ENCODE assay signal across 10 cellular contexts in the genomic region with DNA sequence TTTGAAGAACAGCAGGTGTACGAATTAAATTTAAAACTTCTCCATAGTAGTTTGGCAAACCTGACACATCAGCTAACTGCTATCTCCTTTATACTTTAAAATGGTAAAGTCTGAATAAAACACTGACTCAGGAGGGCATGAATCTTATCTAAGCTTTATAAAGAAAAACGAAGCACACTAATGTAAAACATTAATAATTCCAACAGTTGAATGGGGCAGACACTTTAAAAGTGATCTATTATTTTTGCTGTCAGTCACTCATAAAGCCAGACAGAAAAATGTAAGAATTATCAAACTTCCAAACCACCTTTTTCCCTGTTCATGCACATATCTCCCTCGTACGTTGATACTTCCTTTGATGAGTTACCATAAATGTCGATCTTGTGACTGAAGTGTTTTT. TPM values are rescaled to one million over a fixed set of nuclear protein-coding genes. Genes with fewer than 3 reads are reported as not detected.
DNase-seq lines count a peak whose midpoint lies in the region; ATAC-seq, FAIRE-seq and TF ChIP-seq lines count a peak whose summit lies in the region.
"Had no signal": no experiment of that assay in that cellular context is flagged by ENCODE, and none has a peak within 500 bp of the region (broad histone marks: within the 10 kb centered on the region; RNA-seq: fewer than 3 reads in every experiment).

No MANE protein-coding gene starts in this region.

- FAIRE-seq in D721Med (lab: Jason Lieb, UNC): no peak
- FAIRE-seq: A204.1 had no signal

- peak overlapping the region; percentile 97 for H3K4me3 ChIP-seq in iPS-15b (ENCODE audit: low read depth, low read length)

- peak overlapping the region; percentile 97 for H3K4me3 Mint-ChIP-seq in T-helper 1 cell treated with Interleukin-12 subunit alpha and Interleukin-12 subunit beta and Interleukin-4 antibody, amounts not matched to agents 30 μg/mL and 1 μg/mL, for 36 hours
- H3K4me3 Mint-ChIP-seq in activated CD8-positive, alpha-beta T cell treated with anti-CD3 and anti-CD28 coated beads, Interleukin-2, amount 10 ng/mL, durations not matched to agents 7 days and 5 days: peak overlapping the region; percentile 93
- H3K4me3 Mint-ChIP-seq in stimulated activated memory B cell treated with anti-CD40 and anti-IgM and Interleukin-4, amounts not matched to agents 10 μg/mL and 1 μg/mL and 100 μg/mL, for 72 hours: peak overlapping the region; percentile 34

- no peaks in the 10 kb centered on the region for H3K27me3 Mint-ChIP-seq in T-helper 1 cell treated with Interleukin-12 subunit alpha and Interleukin-12 subunit beta and Interleukin-4 antibody, amounts not matched to agents 30 μg/mL and 1 μg/mL, for 36 hours (ENCODE audit: low read depth)
- H3K27me3 Mint-ChIP-seq in activated CD8-positive, alpha-beta T cell treated with anti-CD3 and anti-CD28 coated beads, Interleukin-2, amount 10 ng/mL, durations not matched to agents 7 days and 5 days (ENCODE audit: low read depth): no peaks in the 10 kb centered on the region
- H3K27me3 Mint-ChIP-seq in stimulated activated memory B cell treated with anti-CD40 and anti-IgM and Interleukin-4, amounts not matched to agents 10 μg/mL and 1 μg/mL and 100 μg/mL, for 72 hours: no peaks in the 10 kb centered on the region

- peaks cover 7% of the 10 kb centered on the region for H3K4me1 ChIP-seq in iPS-15b (ENCODE audit: control insufficient read depth, insufficient read depth, low read length)

- no peak overlapping the region for H3K9ac ChIP-seq in iPS-15b (ENCODE audit: low read depth, low read length)

- CTCF ChIA-PET in activated CD8-positive, alpha-beta T cell treated with anti-CD3 and anti-CD28 coated beads, Interleukin-2, amount 10 ng/mL, durations not matched to agents 7 days and 5 days (lab: Charles Lee): interaction anchor here (1.1 to 1.5 kb wide), 2 partner anchors 38 to 197 kb away, joined by 3 to 6 read pairs; no protein-coding TSS in a partner anchor

- no peak for ATAC-seq in activated CD8-positive, alpha-beta T cell treated with anti-CD3 and anti-CD28 coated beads, Interleukin-2, amount 10 ng/mL, durations not matched to agents 7 days and 5 days
- no peak for ATAC-seq in stimulated activated memory B cell treated with anti-CD40 and anti-IgM and Interleukin-4, amounts not matched to agents 10 μg/mL and 1 μg/mL and 100 μg/mL, for 72 hours
- ATAC-seq in HG03108 (IDR thresholded peaks at IDR 0.05; ENCODE audit: unreplicated experiment): no peak

- POLR2A ChIA-PET in activated CD8-positive, alpha-beta T cell treated with anti-CD3 and anti-CD28 coated beads, Interleukin-2, amount 10 ng/mL, durations not matched to agents 7 days and 5 days (lab: Charles Lee): interaction anchor here (1.2 kb wide), 1 partner anchor 37 kb away, joined by 4 read pairs; no protein-coding TSS in a partner anchor

- H3K9me3 ChIP-seq in iPS-15b (ENCODE audit: control insufficient read depth, insufficient read depth, low read length): no peaks in the 10 kb centered on the region

- H3K36me3 Mint-ChIP-seq in T-helper 1 cell treated with Interleukin-12 subunit alpha and Interleukin-12 subunit beta and Interleukin-4 antibody, amounts not matched to agents 30 μg/mL and 1 μg/mL, for 36 hours (ENCODE audit: low read depth): peaks cover 24% of the 10 kb centered on the region
- H3K36me3 Mint-ChIP-seq in activated CD8-positive, alpha-beta T cell treated with anti-CD3 and anti-CD28 coated beads, Interleukin-2, amount 10 ng/mL, durations not matched to agents 7 days and 5 days (ENCODE audit: low read depth): peaks cover 30% of the 10 kb centered on the region
- H3K36me3 Mint-ChIP-seq in stimulated activated memory B cell treated with anti-CD40 and anti-IgM and Interleukin-4, amounts not matched to agents 10 μg/mL and 1 μg/mL and 100 μg/mL, for 72 hours: peaks cover 12% of the 10 kb centered on the region

- H3K36me3 ChIP-seq in iPS-15b (ENCODE audit: control insufficient read depth, insufficient read depth, low read length): no peaks in the 10 kb centered on the region

- no peak overlapping the region for H3K27ac Mint-ChIP-seq in T-helper 1 cell treated with Interleukin-12 subunit alpha and Interleukin-12 subunit beta and Interleukin-4 antibody, amounts not matched to agents 30 μg/mL and 1 μg/mL, for 36 hours
- no peak overlapping the region for H3K27ac Mint-ChIP-seq in activated CD8-positive, alpha-beta T cell treated with anti-CD3 and anti-CD28 coated beads, Interleukin-2, amount 10 ng/mL, durations not matched to agents 7 days and 5 days
- no peak overlapping the region for H3K27ac Mint-ChIP-seq in stimulated activated memory B cell treated with anti-CD40 and anti-IgM and Interleukin-4, amounts not matched to agents 10 μg/mL and 1 μg/mL and 100 μg/mL, for 72 hours

- TF ChIP-seq CTCF in D721Med (IDR thresholded peaks at IDR 0.05; ENCODE audit: insufficient read depth, missing control alignments): no peak

- peaks cover 39% of the 10 kb centered on the region for H3K4me1 Mint-ChIP-seq in T-helper 1 cell treated with Interleukin-12 subunit alpha and Interleukin-12 subunit beta and Interleukin-4 antibody, amounts not matched to agents 30 μg/mL and 1 μg/mL, for 36 hours (ENCODE audit: low read depth)
- peaks cover 49% of the 10 kb centered on the region for H3K4me1 Mint-ChIP-seq in activated CD8-positive, alpha-beta T cell treated with anti-CD3 and anti-CD28 coated beads, Interleukin-2, amount 10 ng/mL, durations not matched to agents 7 days and 5 days (ENCODE audit: low read depth)
- H3K4me1 Mint-ChIP-seq in stimulated activated memory B cell treated with anti-CD40 and anti-IgM and Interleukin-4, amounts not matched to agents 10 μg/mL and 1 μg/mL and 100 μg/mL, for 72 hours: peaks cover 50% of the 10 kb centered on the region

- DNase-seq in T-helper 1 cell: no peak
- DNase-seq in activated CD8-positive, alpha-beta T cell treated with anti-CD3 and anti-CD28 coated beads, Interleukin-2, amount 10 ng/mL, durations not matched to agents 7 days and 5 days: no peak
- DNase-seq in D721Med (ENCODE audit: insufficient read length, low spot score): no peak
- DNase-seq in activated CD4-positive, CD25-positive, alpha-beta regulatory T cell (lab: John Stamatoyannopoulos, UW): no peak
- DNase-seq: SIG-M5 had no signal

- H3K27me3 ChIP-seq in iPS-15b (ENCODE audit: control insufficient read depth, insufficient read depth, low read length): no peaks in the 10 kb centered on the region

- H3K9me3 Mint-ChIP-seq in T-helper 1 cell treated with Interleukin-12 subunit alpha and Interleukin-12 subunit beta and Interleukin-4 antibody, amounts not matched to agents 30 μg/mL and 1 μg/mL, for 36 hours: no peaks in the 10 kb centered on the region
- H3K9me3 Mint-ChIP-seq in activated CD8-positive, alpha-beta T cell treated with anti-CD3 and anti-CD28 coated beads, Interleukin-2, amount 10 ng/mL, durations not matched to agents 7 days and 5 days (ENCODE audit: insufficient read depth): no peaks in the 10 kb centered on the region
- H3K9me3 Mint-ChIP-seq in stimulated activated memory B cell treated with anti-CD40 and anti-IgM and Interleukin-4, amounts not matched to agents 10 μg/mL and 1 μg/mL and 100 μg/mL, for 72 hours: no peaks in the 10 kb centered on the region

RNA-seq across cellular contexts. Expression of gene ARF4, which starts 2.6 kb away (rescaled TPM):
- 10 to 100 TPM; 51.0 to 52.9 TPM for total RNA-seq in activated CD8-positive, alpha-beta T cell treated with anti-CD3 and anti-CD28 coated beads, Interleukin-2, amount 10 ng/mL, durations not matched to agents 7 days and 5 days

RNA-seq across cellular contexts. Expression of gene PDE12, which starts 38.5 kb away (rescaled TPM):
- 10 to 100 TPM; 27.8 to 31.2 TPM for total RNA-seq in activated CD8-positive, alpha-beta T cell treated with anti-CD3 and anti-CD28 coated beads, Interleukin-2, amount 10 ng/mL, durations not matched to agents 7 days and 5 days

RNA-seq across cellular contexts. Expression of gene DNAH12, which starts 50.4 kb away (rescaled TPM):
- total RNA-seq in activated CD8-positive, alpha-beta T cell treated with anti-CD3 and anti-CD28 coated beads, Interleukin-2, amount 10 ng/mL, durations not matched to agents 7 days and 5 days: under 1 TPM in 1 of 2 experiments, not detected in 1; 0.05 TPM

Comparison
In these comparisons a context has a peak if more than half of its experiments do, and no peak if none do; other contexts are left out.
1. H3K4me3 Mint-ChIP-seq: peak in every context shown above with its lines; median percentile 97 in T-helper 1 cell treated with Interleukin-12 subunit alpha and Interleukin-12 subunit beta and Interleukin-4 antibody, amounts not matched to agents 30 μg/mL and 1 μg/mL, for 36 hours; 93 in activated CD8-positive, alpha-beta T cell treated with anti-CD3 and anti-CD28 coated beads, Interleukin-2, amount 10 ng/mL, durations not matched to agents 7 days and 5 days; 34 in stimulated activated memory B cell treated with anti-CD40 and anti-IgM and Interleukin-4, amounts not matched to agents 10 μg/mL and 1 μg/mL and 100 μg/mL, for 72 hours.